ENCODE assay signal across 14 cellular contexts in genomic region chr14:69012251-69012953, GRCh38. TPM values are rescaled to one million over a fixed set of nuclear protein-coding genes. Genes with fewer than 3 reads are reported as not detected.
DNase-seq lines count a peak whose midpoint lies in the region; TF ChIP-seq lines count a peak whose summit lies in the region.
"Had no signal": no experiment of that assay in that cellular context is flagged by ENCODE, and none has a peak within 500 bp of the region (broad histone marks: within the 10 kb centered on the region; RNA-seq: fewer than 3 reads in every experiment).

No MANE protein-coding gene starts in this region.

- H3K36me3 ChIP-seq in trophoblast cell (ENCODE audit: control insufficient read depth in 1 of 2, insufficient read depth in 2 of 2, low read length in 2 of 2): no peaks in the 10 kb centered on the region
- H3K36me3 ChIP-seq: left ventricle myocardium inferior had no signal

- H3K27ac Mint-ChIP-seq in chondrocyte (ENCODE audit: unreplicated experiment): peak overlapping the region; percentile 55
- H3K27ac Mint-ChIP-seq: activated CD8-positive, alpha-beta memory T cell treated with anti-CD3 and anti-CD28 coated beads, Interleukin-2, amount 10 ng/mL, durations not matched to agents 7 days and 5 days; endodermal cell; IgD-negative memory B cell had no signal

- DNase-seq in ELR (ENCODE audit: low read depth): peak; percentile 18
- DNase-seq in NOMO-1 (lab: John Stamatoyannopoulos, UW; ENCODE audit: unreplicated experiment in 2 of 2): peak; percentile 18 to 28
- DNase-seq in chondrocyte (ENCODE audit: low spot score): no peak
- DNase-seq in trophoblast cell: no peak
- no peak for DNase-seq in NCI-H2107 (lab: John Stamatoyannopoulos, UW)
- DNase-seq in NCI-H510A (lab: John Stamatoyannopoulos, UW): no peak
- DNase-seq in occipital lobe (lab: John Stamatoyannopoulos, UW): no peak
- DNase-seq: activated CD8-positive, alpha-beta memory T cell treated with anti-CD3 and anti-CD28 coated beads, Interleukin-2, amount 10 ng/mL, durations not matched to agents 7 days and 5 days; Calu3; cerebellar nuclear complex; endodermal cell; left ventricle myocardium inferior; NCI-H1092 treated with DMSO at 0.1 percent for 48 hours had no signal

- no peak overlapping the region for H3K4me2 ChIP-seq in trophoblast cell (ENCODE audit: low read length)

- no peak overlapping the region for H3K23ac ChIP-seq in trophoblast cell (ENCODE audit: low read length)

- H2AFZ ChIP-seq in trophoblast cell (ENCODE audit: insufficient read depth, low read length, poor library complexity): no peak overlapping the region

- no peak for TF ChIP-seq CTCF in chondrocyte (IDR thresholded peaks at IDR 0.05)

- H3K4me1 ChIP-seq in trophoblast cell (ENCODE audit: control insufficient read depth in 1 of 2, insufficient read depth in 2 of 2, low read length in 2 of 2): peaks cover 0 to 2% of the 10 kb centered on the region in 2 experiments
- H3K4me1 ChIP-seq: left ventricle myocardium inferior had no signal

- no peaks in the 10 kb centered on the region for H3K79me1 ChIP-seq in trophoblast cell (ENCODE audit: low read length)

- no peak overlapping the region for H3K4me3 Mint-ChIP-seq in chondrocyte (ENCODE audit: unreplicated experiment)
- H3K4me3 Mint-ChIP-seq: activated CD8-positive, alpha-beta memory T cell treated with anti-CD3 and anti-CD28 coated beads, Interleukin-2, amount 10 ng/mL, durations not matched to agents 7 days and 5 days; endodermal cell; IgD-negative memory B cell had no signal

- no peak overlapping the region for H3K4ac ChIP-seq in trophoblast cell (ENCODE audit: low read depth, low read length)

- H3K9ac ChIP-seq in trophoblast cell (ENCODE audit: low read length): no peak overlapping the region

- H2BK120ac ChIP-seq in trophoblast cell (ENCODE audit: insufficient read depth, low read length, poor library complexity): no peak overlapping the region

- peaks cover 51% of the 10 kb centered on the region for H3K4me1 Mint-ChIP-seq in chondrocyte (ENCODE audit: low read depth)
- H3K4me1 Mint-ChIP-seq: IgD-negative memory B cell had no signal

- no peak overlapping the region for H2BK5ac ChIP-seq in trophoblast cell (ENCODE audit: low read depth, low read length, poor library complexity)

- peak overlapping the region; percentile 24 for H2BK12ac ChIP-seq in trophoblast cell (ENCODE audit: low read length)

- H3K27me3 ChIP-seq in trophoblast cell (ENCODE audit: insufficient read depth, low read length): no peaks in the 10 kb centered on the region

- WGBS in trophoblast cell (ENCODE audit: extremely low coverage, insufficient coverage, insufficient read length): no CpG with 5 or more reads among the region's 5 CpGs

- peak overlapping the region; percentile 24 for H4K8ac ChIP-seq in trophoblast cell (ENCODE audit: low read depth, low read length)

- H4K91ac ChIP-seq in trophoblast cell (ENCODE audit: low read depth, low read length): no peak overlapping the region

- no peak overlapping the region for H3K14ac ChIP-seq in trophoblast cell (ENCODE audit: low read length)

- H2AK5ac ChIP-seq in trophoblast cell (ENCODE audit: low read length): no peak overlapping the region

- no peaks in the 10 kb centered on the region for H3K36me3 Mint-ChIP-seq in chondrocyte (ENCODE audit: low read depth)
- H3K36me3 Mint-ChIP-seq: activated CD8-positive, alpha-beta memory T cell treated with anti-CD3 and anti-CD28 coated beads, Interleukin-2, amount 10 ng/mL, durations not matched to agents 7 days and 5 days; IgD-negative memory B cell had no signal

- no peak overlapping the region for H3K4me3 ChIP-seq in trophoblast cell (ENCODE audit: low read depth, low read length)
- H3K4me3 ChIP-seq: left ventricle myocardium inferior had no signal

- no peaks in the 10 kb centered on the region for H3K9me3 ChIP-seq in trophoblast cell (ENCODE audit: insufficient read depth, low read depth, low read length)

- no peaks in the 10 kb centered on the region for H3K9me3 Mint-ChIP-seq in chondrocyte (ENCODE audit: low read depth)
- H3K9me3 Mint-ChIP-seq: endodermal cell had no signal

- H4K12ac ChIP-seq in trophoblast cell (ENCODE audit: low read depth, low read length): no peak overlapping the region

- H3K27me3 Mint-ChIP-seq in chondrocyte (ENCODE audit: low read depth): no peaks in the 10 kb centered on the region
- H3K27me3 Mint-ChIP-seq: IgD-negative memory B cell had no signal

- H3K27ac ChIP-seq in trophoblast cell (ENCODE audit: low read depth, low read length): no peak overlapping the region
- H3K27ac ChIP-seq: left ventricle myocardium inferior had no signal

- H3K79me2 ChIP-seq in trophoblast cell (ENCODE audit: control insufficient read depth, insufficient read depth, low read length, poor library complexity): no peaks in the 10 kb centered on the region

- H3K18ac ChIP-seq in trophoblast cell (ENCODE audit: low read length): no peak overlapping the region

RNA-seq across cellular contexts. Expression of gene ACTN1, which starts 33.3 kb away (rescaled TPM):
- total RNA-seq in chondrocyte: 808 to 1,105 TPM (median 1,102 TPM) in 3 replicates
- polyA plus RNA-seq in trophoblast cell (2013): 427 and 440 TPM in 2 replicates
- total RNA-seq in occipital lobe: 12.2 TPM

Comparison
In these comparisons a context has a peak if more than half of its experiments do, and no peak if none do; other contexts are left out.
1. DNase-seq: peak in ELR (single experiment) and NOMO-1 (2 of 2); none in chondrocyte (single experiment), trophoblast cell (0 of 2), NCI-H2107 (single experiment), NCI-H510A (single experiment) and occipital lobe (single experiment).
2. RNA of gene ACTN1, which starts 33.3 kb away (total RNA-seq): 808 to 1,105 TPM in chondrocyte; 12.2 TPM in occipital lobe (single experiment); every median in the first group is over 10 times any median in the second.